ENCODE assay signal across 8 cellular contexts in genomic region chr11:65423516-65424199, GRCh38. TPM values are rescaled to one million over a fixed set of nuclear protein-coding genes. Genes with fewer than 3 reads are reported as not detected.
DNase-seq lines count a peak whose midpoint lies in the region; FAIRE-seq and TF ChIP-seq lines count a peak whose summit lies in the region.

No MANE protein-coding gene starts in this region.

- peaks cover 82% of the 10 kb centered on the region for H3F3A ChIP-seq in SK-N-SH (replicated peaks; ENCODE audit: insufficient read depth)

- H4K20me1 ChIP-seq in SK-N-SH (ENCODE audit: insufficient read depth) = peaks cover 60% of the 10 kb centered on the region

- peak overlapping the region; percentile 54 for H2BK120ac ChIP-seq in mesenchymal stem cell (ENCODE audit: low read depth, low read length)

- H2BK5ac ChIP-seq in mesenchymal stem cell (ENCODE audit: low read depth, low read length, poor library complexity, severe bottlenecking) = peak overlapping the region; percentile 75

- H3K4me2 ChIP-seq in SK-N-SH = peak overlapping the region; percentile 94
- peak overlapping the region; percentile 22 for H3K4me2 ChIP-seq in mesenchymal stem cell (ENCODE audit: low read length, poor library complexity, severe bottlenecking)

- TF ChIP-seq CTCF in SK-N-SH (IDR thresholded peaks at IDR 0.05) (no peak), colonic mucosa (IDR thresholded peaks at IDR 0.05) (no peak), tibial artery (IDR thresholded peaks at IDR 0.05) (no peak)

- no peak overlapping the region for H2AK5ac ChIP-seq in mesenchymal stem cell (ENCODE audit: low read length, severe bottlenecking)

- H3K9ac ChIP-seq in SK-N-SH (peak overlapping the region; percentile 98), colonic mucosa (ENCODE audit: low read depth in 2 of 2, low read length in 2 of 2) (peak overlapping the region; percentile 100), mesenchymal stem cell (ENCODE audit: low read length) (peak overlapping the region; percentile 99)

- no peaks in the 10 kb centered on the region for H3K9me2 ChIP-seq in SK-N-SH

- H3K27me3 ChIP-seq in SK-N-SH (ENCODE audit: insufficient read depth) (no peaks in the 10 kb centered on the region), colonic mucosa (no peaks in the 10 kb centered on the region), mesenchymal stem cell (ENCODE audit: control insufficient read depth in 1 of 2, insufficient read depth in 1 of 2, low read length in 2 of 2) (no peaks in the 10 kb centered on the region), tibial artery (no peaks in the 10 kb centered on the region)

- peak overlapping the region; percentile 97 for H3K18ac ChIP-seq in mesenchymal stem cell (ENCODE audit: low read depth in 1 of 2, low read length in 2 of 2)

- H3K79me1 ChIP-seq in mesenchymal stem cell (replicated peaks; ENCODE audit: low read length, poor library complexity, severe bottlenecking) = no peaks in the 10 kb centered on the region

- H3K36me3 ChIP-seq in SK-N-SH (replicated peaks in 1 of 2; ENCODE audit: control insufficient read depth in 1 of 2, insufficient read depth in 2 of 2, low read length in 1 of 2) (peaks cover 46 to 57% of the 10 kb centered on the region in 2 experiments), colonic mucosa (no peaks in the 10 kb centered on the region), mesenchymal stem cell (ENCODE audit: control insufficient read depth in 1 of 2, insufficient read depth in 2 of 2, low read depth in 1 of 2, low read length in 2 of 2) (peaks cover 7 to 54% of the 10 kb centered on the region in 2 experiments), tibial artery (peaks cover 48 to 55% (median 53%) of the 10 kb centered on the region in 3 donors)

- DNase-seq in H54 (ENCODE audit: insufficient read length, low spot score) (no peak), SK-N-SH (peak; percentile 10), colonic mucosa (peak; percentile 51), mesenchymal stem cell (no peak), tibial artery (peak; percentile 24 to 67), NCI-H1694 treated with DMSO at 0.1 percent for 48 hours (lab: John Stamatoyannopoulos, UW) (no peak), NCI-H345 (lab: John Stamatoyannopoulos, UW) (no peak), iPS-NIHi11 (ENCODE audit: low spot score) (no peak)

- H3K14ac ChIP-seq in mesenchymal stem cell (ENCODE audit: low read length in 2 of 2) = peak overlapping the region in 1 of 2 experiments; percentile 96

- WGBS in SK-N-SH (ENCODE audit: low lambda C conversion rate) = 0% methylated on average over 15 of the region's 19 CpGs
- 20% methylated on average over 18 of the region's 19 CpGs for WGBS in mesenchymal stem cell

- CTCF ChIA-PET in SK-N-SH (lab: Yijun Ruan, JAX) = interaction anchor here (0.9 to 13.0 kb wide), 7 partner anchors 8 to 85 kb away, joined by 3 to 223 read pairs (median 7); partner anchors contain the start of gene MALAT1

- peak overlapping the region; percentile 80 for H4K8ac ChIP-seq in mesenchymal stem cell (ENCODE audit: low read length)

- POLR2A ChIA-PET in SK-N-SH (lab: Yijun Ruan, JAX) = interaction anchor here (0.7 to 17.2 kb wide), 25 partner anchors 9 to 183 kb away, joined by 3 to 1027 read pairs (median 6); partner anchors contain the start of genes DPF2, FRMD8, MALAT1 and SCYL1

- no peak overlapping the region for H2BK12ac ChIP-seq in mesenchymal stem cell (ENCODE audit: low read length in 2 of 2)

- peak overlapping the region in 1 of 2 experiments; percentile 75 for H3K23ac ChIP-seq in mesenchymal stem cell (ENCODE audit: low read length in 2 of 2)

- no peak for TF ChIP-seq RAD21 in SK-N-SH (IDR thresholded peaks at IDR 0.05; ENCODE audit: low read length)

- no peak overlapping the region for H2AFZ ChIP-seq in SK-N-SH (ENCODE audit: low read depth)
- no peak overlapping the region for H2AFZ ChIP-seq in mesenchymal stem cell (ENCODE audit: low read depth, low read length)

- peak overlapping the region; percentile 6 to 42 for H3K4ac ChIP-seq in mesenchymal stem cell (ENCODE audit: low read depth in 1 of 2, low read length in 2 of 2)

- H2BK15ac ChIP-seq in mesenchymal stem cell (ENCODE audit: low read depth, poor library complexity, severe bottlenecking) = no peak overlapping the region

- FAIRE-seq in H54 (lab: Jason Lieb, UNC) = no peak

- TF ChIP-seq EP300 in SK-N-SH (IDR thresholded peaks at IDR 0.05; ENCODE audit: borderline replicate concordance in 1 of 2, low read depth in 1 of 2, low read length in 1 of 2) = no peak

- H3K9me3 ChIP-seq in SK-N-SH (no peaks in the 10 kb centered on the region), colonic mucosa (no peaks in the 10 kb centered on the region), mesenchymal stem cell (ENCODE audit: control insufficient read depth, low read length) (no peaks in the 10 kb centered on the region), tibial artery (no peaks in the 10 kb centered on the region)

- H3K27ac ChIP-seq in SK-N-SH (ENCODE audit: low read depth in 2 of 2, low read length in 1 of 2) (peak overlapping the region; percentile 100), colonic mucosa (peak overlapping the region; percentile 100), mesenchymal stem cell (ENCODE audit: low read length, poor library complexity, severe bottlenecking) (peak overlapping the region; percentile 100), tibial artery (peak overlapping the region; percentile 94 to 99)

- peak overlapping the region; percentile 77 to 83 for H3K4me3 ChIP-seq in SK-N-SH (ENCODE audit: low read depth in 2 of 2, low read length in 1 of 2)
- peak overlapping the region; percentile 72 for H3K4me3 ChIP-seq in colonic mucosa
- H3K4me3 ChIP-seq in mesenchymal stem cell (ENCODE audit: insufficient read depth in 1 of 2, low read depth in 1 of 2, low read length in 2 of 2) = peak overlapping the region; percentile 81 to 92
- peak overlapping the region; percentile 67 to 97 for H3K4me3 ChIP-seq in tibial artery

- peak; percentile 62 for TF ChIP-seq POLR2A in H54 (IDR thresholded peaks at IDR 0.05; ENCODE audit: low read depth, low read length)

- intact Hi-C loops in colonic mucosa (cut with DNase I) = loop anchor here (2.0 kb wide), 1 partner anchor 81 kb away; no protein-coding TSS in a partner anchor
- intact Hi-C loops in tibial artery (cut with DNase I; ENCODE audit: low total_unique reads) = loop anchor here (5.0 kb wide), 1 partner anchor 49 kb away; no protein-coding TSS in a partner anchor

- peak overlapping the region; percentile 41 for H4K91ac ChIP-seq in mesenchymal stem cell (ENCODE audit: low read length)

- peaks cover 23 to 52% of the 10 kb centered on the region in 2 experiments for H3K4me1 ChIP-seq in SK-N-SH (ENCODE audit: control insufficient read depth in 1 of 2, insufficient read depth in 2 of 2, low read depth in 1 of 2, low read length in 1 of 2)
- H3K4me1 ChIP-seq in colonic mucosa = peaks cover 5% of the 10 kb centered on the region
- H3K4me1 ChIP-seq in mesenchymal stem cell (ENCODE audit: control insufficient read depth, insufficient read depth, low read depth, low read length) = peaks cover 13% of the 10 kb centered on the region
- peaks cover 0 to 49% (median 31%) of the 10 kb centered on the region in 4 donors for H3K4me1 ChIP-seq in tibial artery

- H3K79me2 ChIP-seq in SK-N-SH (ENCODE audit: insufficient read depth) = peaks cover 96% of the 10 kb centered on the region

TF ChIP-seq in SK-N-SH, 30 proteins besides CTCF, POLR2A, EP300 and RAD21:
- no peak for TF ChIP-seq ELF1 (IDR thresholded peaks at IDR 0.05)
- TF ChIP-seq MXI1 (IDR thresholded peaks at IDR 0.05; ENCODE audit: low read depth, low read length) = peak; percentile 52; the same call in 1 of the 2 replicates
- TF ChIP-seq REST (IDR thresholded peaks at IDR 0.05; ENCODE audit: low read depth, low read length) = peak; percentile 52

RNA-seq across cellular contexts. Expression of gene NEAT1, which starts 1.1 kb away (rescaled TPM):
- 435 and 479 TPM in 2 replicates for polyA plus RNA-seq in SK-N-SH (2012; rRNA removed)
- 93.7 and 99.2 TPM in 2 replicates for polyA plus RNA-seq in SK-N-SH (2012; cell fraction: cytosol; rRNA removed)
- polyA plus RNA-seq in SK-N-SH (2012; cell fraction: nucleus; rRNA removed) = 3,897 and 4,476 TPM in 2 replicates
- 100 to 1,000 TPM; 269 to 502 TPM for total RNA-seq in colonic mucosa
- polyA plus RNA-seq in mesenchymal stem cell (2013, experiment 1 of 2) = 51.2 TPM
- 44.5 TPM for polyA plus RNA-seq in mesenchymal stem cell (2013, experiment 2 of 2)

RNA-seq across cellular contexts. Expression of gene FRMD8, which starts 37.2 kb away (rescaled TPM):
- polyA plus RNA-seq in SK-N-SH (2012; rRNA removed) = 17.4 and 19.0 TPM in 2 replicates
- 8.0 and 14.0 TPM in 2 replicates for polyA plus RNA-seq in SK-N-SH (2012; cell fraction: cytosol; rRNA removed)
- 32.3 and 58.1 TPM in 2 replicates for polyA plus RNA-seq in SK-N-SH (2012; cell fraction: nucleus; rRNA removed)
- total RNA-seq in colonic mucosa = 10 to 100 TPM; 30.7 to 43.9 TPM
- 24.6 TPM for polyA plus RNA-seq in mesenchymal stem cell (2013, experiment 1 of 2)
- polyA plus RNA-seq in mesenchymal stem cell (2013, experiment 2 of 2) = 25.1 TPM

RNA-seq across cellular contexts. Expression of gene SLC25A45, which starts 41.2 kb away (rescaled TPM):
- polyA plus RNA-seq in SK-N-SH (2012; rRNA removed) = 3.1 and 3.6 TPM in 2 replicates
- 1.2 and 1.8 TPM in 2 replicates for polyA plus RNA-seq in SK-N-SH (2012; cell fraction: cytosol; rRNA removed)
- polyA plus RNA-seq in SK-N-SH (2012; cell fraction: nucleus; rRNA removed) = 13.7 and 17.4 TPM in 2 replicates
- 1 to 10 TPM; 4.4 to 6.9 TPM for total RNA-seq in colonic mucosa
- 2.2 TPM for polyA plus RNA-seq in mesenchymal stem cell (2013, experiment 1 of 2)
- polyA plus RNA-seq in mesenchymal stem cell (2013, experiment 2 of 2) = 1.9 TPM

Comparison
In these comparisons a context has a peak if more than half of its experiments do, and no peak if none do; other contexts are left out.
1. DNase-seq: peak in SK-N-SH (single experiment), colonic mucosa (single experiment) and tibial artery (2 of 2); none in H54 (single experiment), mesenchymal stem cell (single experiment), NCI-H1694 treated with DMSO at 0.1 percent for 48 hours (single experiment), NCI-H345 (single experiment) and iPS-NIHi11 (single experiment).
2. Peak in every context shown above with its lines, with median percentiles within 50 percentile points of each other: H3K27ac ChIP-seq, H3K4me3 ChIP-seq and H3K9ac ChIP-seq.